Comparison of ENCODE assay signal across 8 cellular contexts in the genomic region with DNA sequence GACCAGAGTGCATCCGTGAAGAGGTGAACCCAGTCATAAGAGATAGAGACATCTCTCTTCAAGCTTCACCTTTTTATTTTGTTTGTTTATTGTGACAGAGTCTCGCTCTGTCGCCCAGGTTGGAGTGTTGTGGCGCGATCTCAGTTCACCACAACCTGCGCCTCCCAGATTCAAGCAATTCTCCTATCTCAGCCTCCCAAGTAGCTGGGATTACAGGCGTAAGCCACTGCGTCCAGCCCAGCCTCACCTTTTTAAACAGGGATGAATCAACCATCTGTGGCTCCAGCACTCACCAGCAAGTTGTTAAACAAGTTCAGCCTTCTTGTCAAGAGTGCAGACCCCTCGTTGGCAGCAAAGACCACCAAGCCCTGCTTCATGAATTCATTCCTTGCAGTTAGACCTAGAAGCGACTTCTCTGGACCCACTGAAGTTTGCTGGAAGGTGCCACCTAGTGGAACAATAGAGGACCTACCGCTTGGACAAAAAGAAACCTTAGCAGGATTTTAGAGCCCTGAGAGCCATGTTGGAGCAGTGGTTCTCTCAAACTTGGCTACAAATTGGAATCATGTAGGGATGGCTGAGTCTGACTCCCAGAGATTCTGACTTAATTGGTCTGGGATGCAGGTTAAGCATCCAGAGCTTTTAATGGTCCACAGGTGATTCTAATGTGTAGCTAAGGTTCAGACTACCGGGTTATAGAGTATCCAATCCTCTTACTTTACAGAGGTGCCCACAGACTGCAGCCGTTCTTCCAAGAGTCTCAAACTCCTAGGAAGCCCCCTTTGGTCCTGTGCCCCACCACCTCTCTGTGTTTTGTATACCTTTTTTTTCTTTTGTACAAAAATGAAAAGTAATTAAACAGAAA. TPM values are rescaled to one million over a fixed set of nuclear protein-coding genes. Genes with fewer than 3 reads are reported as not detected.
DNase-seq lines count a peak whose midpoint lies in the region; ATAC-seq and TF ChIP-seq lines count a peak whose summit lies in the region.

No MANE protein-coding gene starts in this region.

- H3K36me3 ChIP-seq in adrenal gland (replicated peaks in 1 of 2) (no peaks in the 10 kb centered on the region), left ventricle myocardium inferior (no peaks in the 10 kb centered on the region), gastrocnemius medialis (no peaks in the 10 kb centered on the region)

- no peaks in the 10 kb centered on the region for H3K4me1 ChIP-seq in adrenal gland (replicated peaks in 1 of 2)
- H3K4me1 ChIP-seq in left ventricle myocardium inferior: no peaks in the 10 kb centered on the region
- H3K4me1 ChIP-seq in gastrocnemius medialis: no peaks in the 10 kb centered on the region

- DNase-seq in activated T-cell treated with anti-CD3 and anti-CD28 coated beads, Interleukin-2, amount 50 U/mL, for 24 hours: peak; percentile 42
- DNase-seq in activated T-cell treated with anti-CD3 and anti-CD28 coated beads, Interleukin-2, amount 50 U/mL, for 1 hour: no peak
- peak; percentile 49 for DNase-seq in NCI-H82 treated with DMSO at 0.1 percent for 48 hours (lab: John Stamatoyannopoulos, UW; ENCODE audit: unreplicated experiment)
- peak; percentile 31 to 70 (median 48) for DNase-seq in adrenal gland
- no peak for DNase-seq in left ventricle myocardium inferior
- peak in 1 of 2 donors; percentile 25 for DNase-seq in gastrocnemius medialis

- no peak overlapping the region for H3K4me3 Mint-ChIP-seq in activated T-cell treated with anti-CD3 and anti-CD28 coated beads, Interleukin-2, amount 50 U/mL, for 24 hours

- ATAC-seq in GM21367 (IDR thresholded peaks at IDR 0.05; ENCODE audit: unreplicated experiment) (peak; percentile 95), HG03521 (IDR thresholded peaks at IDR 0.05; ENCODE audit: unreplicated experiment) (peak; percentile 82), gastrocnemius medialis (peak; percentile 76 to 86)

- no peak for TF ChIP-seq POLR2A in adrenal gland (IDR thresholded peaks at IDR 0.05)
- no peak for TF ChIP-seq POLR2A in gastrocnemius medialis (IDR thresholded peaks at IDR 0.05)

- no peak overlapping the region for H3K4me3 ChIP-seq in adrenal gland
- H3K4me3 ChIP-seq in left ventricle myocardium inferior: no peak overlapping the region
- H3K4me3 ChIP-seq in gastrocnemius medialis: no peak overlapping the region

- intact Hi-C loops in adrenal gland (cut with DNase I) (loop anchor here (5.0 to 10.0 kb wide), 4 partner anchors 108 to 222 kb away; no protein-coding TSS in a partner anchor), left ventricle myocardium inferior (cut with micrococcal nuclease) (loop anchor here (5.0 to 10.0 kb wide), 2 partner anchors 108 to 205 kb away; no protein-coding TSS in a partner anchor), gastrocnemius medialis (cut with DNase I; ENCODE audit: low total_unique reads) (loop anchor here (1.0 kb wide), 1 partner anchor 108 kb away; no protein-coding TSS in a partner anchor)

- no peaks in the 10 kb centered on the region for H3K36me3 Mint-ChIP-seq in activated T-cell treated with anti-CD3 and anti-CD28 coated beads, Interleukin-2, amount 50 U/mL, for 24 hours (ENCODE audit: low read depth)

- no peaks in the 10 kb centered on the region for H3K9me3 ChIP-seq in adrenal gland (replicated peaks in 1 of 3)
- H3K9me3 ChIP-seq in left ventricle myocardium inferior (replicated peaks): no peaks in the 10 kb centered on the region
- no peaks in the 10 kb centered on the region for H3K9me3 ChIP-seq in gastrocnemius medialis

- no peaks in the 10 kb centered on the region for H3K4me1 Mint-ChIP-seq in activated T-cell treated with anti-CD3 and anti-CD28 coated beads, Interleukin-2, amount 50 U/mL, for 24 hours (ENCODE audit: low read depth)

- H3K27ac Mint-ChIP-seq in activated T-cell treated with anti-CD3 and anti-CD28 coated beads, Interleukin-2, amount 50 U/mL, for 24 hours: no peak overlapping the region

- no peak overlapping the region for H3K27ac ChIP-seq in adrenal gland
- no peak overlapping the region for H3K27ac ChIP-seq in left ventricle myocardium inferior (replicated peaks)
- H3K27ac ChIP-seq in gastrocnemius medialis: no peak overlapping the region

- H3K9me3 Mint-ChIP-seq in activated T-cell treated with anti-CD3 and anti-CD28 coated beads, Interleukin-2, amount 50 U/mL, for 24 hours: no peaks in the 10 kb centered on the region

- 39 to 55% (median 52%) methylated on average over 13 of the region's 13 CpGs for WGBS in adrenal gland, 4 donors

- TF ChIP-seq CTCF in adrenal gland (IDR thresholded peaks at IDR 0.05) (peak; percentile 74 to 81 (median 78)), left ventricle myocardium inferior (IDR thresholded peaks at IDR 0.05; ENCODE audit: borderline replicate concordance) (peak; percentile 88), gastrocnemius medialis (IDR thresholded peaks at IDR 0.05 in 4 of 5, conservative IDR thresholded peaks at IDR 0.05 in 1 of 5) (peak; percentile 46 to 82 (median 59))

- H3K27me3 ChIP-seq in adrenal gland (no peaks in the 10 kb centered on the region), left ventricle myocardium inferior (ENCODE audit: low read depth) (no peaks in the 10 kb centered on the region), gastrocnemius medialis (no peaks in the 10 kb centered on the region)

- peaks cover 13% of the 10 kb centered on the region for H3K27me3 Mint-ChIP-seq in activated T-cell treated with anti-CD3 and anti-CD28 coated beads, Interleukin-2, amount 50 U/mL, for 24 hours

- in situ Hi-C loops in gastrocnemius medialis (cut with MboI; ENCODE audit: low sequenced_read_pairs in 4 of 4): loop anchor here in 3 of 4 donors (10.0 to 25.0 kb wide), 3 partner anchors 105 to 232 kb away; no protein-coding TSS in a partner anchor

RNA-seq across cellular contexts. Expression of gene GALNT10, which starts 10.5 kb away (rescaled TPM):
- total RNA-seq in adrenal gland: 10 to 100 TPM; 26.6 to 74.1 (median 49.4) TPM
- polyA plus RNA-seq in adrenal gland: 10 to 100 TPM in 1 of 3 donors, 1 to 10 TPM in 2; 5.6 to 55.9 (median 7.3) TPM
- 11.5 TPM for total RNA-seq in left ventricle myocardium inferior
- 1 to 10 TPM; 6.1 to 9.9 (median 6.4) TPM for total RNA-seq in gastrocnemius medialis

Comparison
In these comparisons a context has a peak if more than half of its experiments do, and no peak if none do; other contexts are left out.
1. DNase-seq: peak in activated T-cell treated with anti-CD3 and anti-CD28 coated beads, Interleukin-2, amount 50 U/mL, for 24 hours (single experiment), NCI-H82 treated with DMSO at 0.1 percent for 48 hours (single experiment) and adrenal gland (7 of 7); none in activated T-cell treated with anti-CD3 and anti-CD28 coated beads, Interleukin-2, amount 50 U/mL, for 1 hour (single experiment) and left ventricle myocardium inferior (single experiment).
2. Peak in every context shown above with its lines, with median percentiles within 50 percentile points of each other: ATAC-seq and CTCF ChIP-seq.